Comparison of ENCODE assay signal across 10 cellular contexts in the genomic region with DNA sequence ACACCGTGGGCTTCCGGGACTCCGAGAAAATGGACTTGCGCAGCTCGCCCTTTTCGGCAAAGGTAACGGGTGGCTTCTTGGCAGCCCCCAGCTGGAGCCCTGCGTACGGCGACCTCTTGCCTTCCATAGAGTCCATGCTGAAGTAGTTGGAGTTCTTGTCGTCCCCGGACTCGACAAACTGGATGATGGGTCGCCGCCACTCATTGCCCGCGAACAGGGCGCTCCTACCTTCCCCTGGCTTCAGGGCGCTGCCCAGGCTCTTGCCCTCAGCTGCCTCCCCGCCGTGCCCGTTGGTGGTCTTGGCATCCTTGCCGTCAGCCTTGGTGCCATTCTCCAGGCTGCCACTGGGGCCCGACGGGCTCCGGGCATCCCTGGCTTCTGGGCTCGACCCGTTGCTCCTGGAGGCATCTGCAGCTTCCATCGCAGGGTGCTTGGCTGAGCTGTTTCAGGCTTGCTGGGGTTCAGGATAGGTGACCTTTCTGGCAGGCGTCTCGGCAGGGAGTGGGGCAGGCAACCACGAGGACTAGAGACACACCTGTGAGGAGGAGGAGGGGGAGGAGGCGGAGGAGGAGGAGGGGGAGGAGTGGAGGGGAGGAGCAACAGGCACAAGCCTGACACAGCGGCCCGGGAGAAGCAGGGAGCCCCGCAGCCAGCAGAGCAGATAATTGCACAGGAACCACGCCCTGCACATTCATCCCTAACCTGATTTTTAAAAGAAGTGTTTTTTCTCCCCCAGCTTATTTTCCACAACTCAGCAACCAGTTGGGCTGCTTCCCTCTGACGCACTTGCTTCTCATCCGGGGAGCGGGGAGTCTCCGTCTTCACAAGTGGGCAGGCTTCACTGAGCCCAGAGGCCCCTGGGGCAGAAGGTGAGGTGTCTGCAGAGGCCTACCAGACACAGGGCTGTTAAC. TPM values are rescaled to one million over a fixed set of nuclear protein-coding genes. Genes with fewer than 3 reads are reported as not detected.
DNase-seq lines count a peak whose midpoint lies in the region; ATAC-seq and TF ChIP-seq lines count a peak whose summit lies in the region.
"Had no signal": no experiment of that assay in that cellular context is flagged by ENCODE, and none has a peak within 500 bp of the region (broad histone marks: within the 10 kb centered on the region; RNA-seq: fewer than 3 reads in every experiment).

TRIM29 (minus strand) TSS at position 503 of the 911 bp plus-strand sequence; CDS start at position 421, 82 bp downstream.

- DNase-seq in Caco-2: peak in 1 of 2 experiments; percentile 72
- DNase-seq in HPDE6-E6E7 (ENCODE audit: extremely low spot score): peak; percentile 73
- peak; percentile 92 for DNase-seq in mammary epithelial cell
- peak in 2 of 3 donors; percentile 56 to 73 for DNase-seq in mucosa of descending colon
- DNase-seq in GM19240 (ENCODE audit: insufficient read length, low spot score): no peak
- DNase-seq in stimulated activated naive CD4-positive, alpha-beta T cell treated with Interleukin-2 at 50 U/mL for 16 hours (lab: John Stamatoyannopoulos, UW): no peak
- no peak for DNase-seq in stimulated activated effector memory CD8-positive, alpha-beta T cell treated with anti-CD3 and anti-CD28 coated beads, Interleukin-12 subunit alpha, Interleukin-12 subunit beta, amount 100 ng/mL, for 72 hours (ENCODE audit: low spot score in 2 of 2)
- DNase-seq: activated CD4-positive, alpha-beta T cell treated with anti-CD3 and anti-CD28 coated beads, Interleukin-2, amount 50 U/mL, for 4 hours; stimulated activated CD4-positive, alpha-beta T cell treated with anti-CD3 and anti-CD28 coated beads, Interleukin-2, amount 100 ng/mL, for 48 hours had no signal

- H3K9me3 Mint-ChIP-seq in Caco-2 (ENCODE audit: unreplicated experiment): no peaks in the 10 kb centered on the region
- no peaks in the 10 kb centered on the region for H3K9me3 Mint-ChIP-seq in stimulated activated effector memory CD8-positive, alpha-beta T cell treated with anti-CD3 and anti-CD28 coated beads, Interleukin-12 subunit alpha, Interleukin-12 subunit beta, amount 100 ng/mL, for 72 hours

- H3K27ac ChIP-seq in mammary epithelial cell (ENCODE audit: insufficient read depth, low read depth, low read length): peak within 1 kb of the TSS; percentile 78

- peaks cover 6% of the 10 kb centered on the region for H3K27me3 Mint-ChIP-seq in Caco-2 (ENCODE audit: insufficient read depth, unreplicated experiment)

- H3K79me2 ChIP-seq in mammary epithelial cell (ENCODE audit: insufficient read depth, low read length): peaks cover 51% of the 10 kb centered on the region

- dilution Hi-C loops in mammary epithelial cell (cut with HindIII; ENCODE audit: low sequenced_read_pairs): no loop called here

- H3K9me3 ChIP-seq in Caco-2 (no peaks in the 10 kb centered on the region), mammary epithelial cell (replicated peaks; ENCODE audit: insufficient read depth, low read length) (no peaks in the 10 kb centered on the region), mucosa of descending colon (no peaks in the 10 kb centered on the region)

- peak within 1 kb of the TSS; percentile 73 for H3K4me2 ChIP-seq in mammary epithelial cell (ENCODE audit: insufficient read depth, low read depth, low read length)

- no peak within 1 kb of the TSS for H3K4me3 ChIP-seq in Caco-2 (ENCODE audit: low read depth, low read length)
- peak within 1 kb of the TSS; percentile 51 to 97 (median 96) for H3K4me3 ChIP-seq in mammary epithelial cell (replicated peaks in 1 of 3; ENCODE audit: insufficient read depth in 1 of 3, low read depth in 2 of 3, low read length in 3 of 3)
- no peak within 1 kb of the TSS for H3K4me3 ChIP-seq in mucosa of descending colon

- H3K27me3 ChIP-seq in Caco-2 (replicated peaks; ENCODE audit: control insufficient read depth, insufficient read depth, low read length) (no peaks in the 10 kb centered on the region), mammary epithelial cell (ENCODE audit: insufficient read depth, low read length) (no peaks in the 10 kb centered on the region)

- peak within 1 kb of the TSS; percentile 97 for H3K9ac ChIP-seq in mammary epithelial cell (ENCODE audit: insufficient read depth, low read length)

- 2% methylated on average over 21 of the region's 41 CpGs for WGBS in mammary epithelial cell (ENCODE audit: low coverage, missing lambda C conversion rate)

- TF ChIP-seq CTCF in Caco-2 (IDR thresholded peaks at IDR 0.05; ENCODE audit: insufficient read depth in 1 of 2, low read depth in 1 of 2, low read length in 1 of 2, severe bottlenecking in 1 of 2, unreplicated experiment in 1 of 2) (no peak), mammary epithelial cell (conservative IDR thresholded peaks at IDR 0.05 in 1 of 2, IDR thresholded peaks at IDR 0.05 in 1 of 2; ENCODE audit: extremely low read depth in 1 of 2, insufficient read depth in 1 of 2, low read depth in 1 of 2, low read length in 2 of 2) (peak; percentile 59 to 60), mucosa of descending colon (IDR thresholded peaks at IDR 0.05) (no peak)

- H3K4me3 Mint-ChIP-seq in Caco-2 (ENCODE audit: unreplicated experiment): no peak within 1 kb of the TSS
- H3K4me3 Mint-ChIP-seq in stimulated activated effector memory CD8-positive, alpha-beta T cell treated with anti-CD3 and anti-CD28 coated beads, Interleukin-12 subunit alpha, Interleukin-12 subunit beta, amount 100 ng/mL, for 72 hours: no peak within 1 kb of the TSS

- H3K4me1 ChIP-seq in Caco-2 (no peaks in the 10 kb centered on the region), mammary epithelial cell (ENCODE audit: insufficient read depth, low read length) (peaks cover 37% of the 10 kb centered on the region), mucosa of descending colon (ENCODE audit: low read depth) (no peaks in the 10 kb centered on the region)

- ATAC-seq in mucosa of descending colon: peak; percentile 82
- no peak for ATAC-seq in HG03565 (IDR thresholded peaks at IDR 0.05; ENCODE audit: unreplicated experiment)
- no peak for ATAC-seq in stimulated activated effector memory CD8-positive, alpha-beta T cell treated with anti-CD3 and anti-CD28 coated beads, Interleukin-12 subunit alpha, Interleukin-12 subunit beta, amount 100 ng/mL, for 72 hours

- CTCF ChIA-PET in Caco-2 (lab: Charles Lee) (interaction anchor here (0.5 to 1.2 kb wide), 2 partner anchors 31 to 619 kb away, joined by 3 to 5 read pairs; no protein-coding TSS in a partner anchor), mammary epithelial cell (lab: Charles Lee; ENCODE audit: low non-redundant PET) (no interaction called here)

- TSS peak; percentile 66 for BruUV-seq in Caco-2 (replicated peaks; lab: Mats Ljungman, UMichigan)
- TSS peak; percentile 82 for BruUV-seq in mammary epithelial cell (replicated peaks; lab: Mats Ljungman, UMichigan)

- POLR2A ChIA-PET in Caco-2 (lab: Charles Lee): no interaction called here

- no peaks in the 10 kb centered on the region for H3K4me1 Mint-ChIP-seq in Caco-2 (ENCODE audit: low read depth, unreplicated experiment)
- H3K4me1 Mint-ChIP-seq in stimulated activated effector memory CD8-positive, alpha-beta T cell treated with anti-CD3 and anti-CD28 coated beads, Interleukin-12 subunit alpha, Interleukin-12 subunit beta, amount 100 ng/mL, for 72 hours: no peaks in the 10 kb centered on the region

- H3K36me3 ChIP-seq in Caco-2 (ENCODE audit: control insufficient read depth, insufficient read depth, low read length): no peaks in the 10 kb centered on the region
- no peaks in the 10 kb centered on the region for H3K36me3 ChIP-seq in mammary epithelial cell (ENCODE audit: insufficient read depth, low read length)
- H3K36me3 ChIP-seq in mucosa of descending colon (ENCODE audit: low read depth): no peaks in the 10 kb centered on the region

- H3K27ac Mint-ChIP-seq in Caco-2 (ENCODE audit: unreplicated experiment): no peak within 1 kb of the TSS
- no peak within 1 kb of the TSS for H3K27ac Mint-ChIP-seq in stimulated activated effector memory CD8-positive, alpha-beta T cell treated with anti-CD3 and anti-CD28 coated beads, Interleukin-12 subunit alpha, Interleukin-12 subunit beta, amount 100 ng/mL, for 72 hours

- H4K20me1 ChIP-seq in mammary epithelial cell (ENCODE audit: insufficient read depth, low read length): no peaks in the 10 kb centered on the region

- intact Hi-C loops in Caco-2 (cut with micrococcal nuclease; ENCODE audit: unreplicated experiment): no loop called here
- intact Hi-C loops in mammary epithelial cell (cut with micrococcal nuclease): loop anchor here (1.0 to 10.0 kb wide), 2 partner anchors 31 to 77 kb away; partner anchors contain the start of gene OAF
- intact Hi-C loops in mucosa of descending colon (cut with DNase I, micrococcal nuclease): no loop called here

- H2AFZ ChIP-seq in mammary epithelial cell (ENCODE audit: low read depth, low read length): peak within 1 kb of the TSS; percentile 70

- in situ Hi-C loops in mammary epithelial cell (cut with MboI; ENCODE audit: low sequenced_read_pairs in 2 of 2): no loop called here

- H3K36me3 Mint-ChIP-seq in Caco-2 (ENCODE audit: insufficient read depth, unreplicated experiment): no peaks in the 10 kb centered on the region
- no peaks in the 10 kb centered on the region for H3K36me3 Mint-ChIP-seq in stimulated activated effector memory CD8-positive, alpha-beta T cell treated with anti-CD3 and anti-CD28 coated beads, Interleukin-12 subunit alpha, Interleukin-12 subunit beta, amount 100 ng/mL, for 72 hours

RNA-seq across cellular contexts. Expression of gene TRIM29, which starts in this region (rescaled TPM):
- 4.3 TPM in 2 replicates for total RNA-seq in Caco-2 (2022)
- 100 to 1,000 TPM; 256 to 341 TPM for total RNA-seq in mammary epithelial cell
- polyA plus RNA-seq in mammary epithelial cell: 315 TPM
- polyA minus RNA-seq in mammary epithelial cell: 668 TPM
- 1 to 10 TPM; 4.0 to 6.3 (median 5.4) TPM for total RNA-seq in mucosa of descending colon

Comparison
In these comparisons a context has a peak if more than half of its experiments do, and no peak if none do; other contexts are left out.
1. RNA of gene TRIM29 (total RNA-seq): 256 to 341 TPM in mammary epithelial cell; 4.0 to 6.3 TPM in mucosa of descending colon and 4.3 TPM in Caco-2; every median in the first group is over 10 times any median in the second.
2. DNase-seq: peak in HPDE6-E6E7 (single experiment), mammary epithelial cell (single experiment) and mucosa of descending colon (2 of 3); none in GM19240 (single experiment), stimulated activated naive CD4-positive, alpha-beta T cell treated with Interleukin-2 at 50 U/mL for 16 hours (single experiment) and stimulated activated effector memory CD8-positive, alpha-beta T cell treated with anti-CD3 and anti-CD28 coated beads, Interleukin-12 subunit alpha, Interleukin-12 subunit beta, amount 100 ng/mL, for 72 hours (0 of 2).
3. H3K4me3 ChIP-seq: peak in mammary epithelial cell (3 of 3); none in Caco-2 (single experiment) and mucosa of descending colon (single experiment).
4. CTCF ChIP-seq: peak in mammary epithelial cell (2 of 2); none in Caco-2 (0 of 2) and mucosa of descending colon (single experiment).